8 cellular contexts compared by ENCODE assay signal in genomic region chr13:42883771-42884170, GRCh38.
DNase-seq lines count a peak whose midpoint lies in the region; ATAC-seq and TF ChIP-seq lines count a peak whose summit lies in the region.

No MANE protein-coding gene starts in this region.

- peak; percentile 79 for TF ChIP-seq RAD21 in neural cell (conservative IDR thresholded peaks at IDR 0.05)

- H3K9me3 ChIP-seq in mammary epithelial cell (replicated peaks; ENCODE audit: insufficient read depth, low read length) (no peaks in the 10 kb centered on the region), neural cell (ENCODE audit: low read length) (no peaks in the 10 kb centered on the region)

- dilution Hi-C loops in mammary epithelial cell (cut with HindIII; ENCODE audit: low sequenced_read_pairs) = no loop called here

- DNase-seq in GM04503 (ENCODE audit: low read depth) (peak; percentile 34), NCI-H2107 (lab: John Stamatoyannopoulos, UW) (peak; percentile 16), mammary epithelial cell (peak; percentile 25)
- no peak for DNase-seq in activated naive CD4-positive, alpha-beta T cell treated with anti-CD3 and anti-CD28 coated beads, Interleukin-2, amount 50 U/mL, for 72 hours (ENCODE audit: low spot score in 2 of 2)
- no peak for DNase-seq in stimulated activated CD4-positive, alpha-beta T cell treated with anti-CD3 and anti-CD28 coated beads, Interleukin-1b, Interleukin-23, amount 100 ng/mL, for 48 hours
- DNase-seq in activated CD4-positive, alpha-beta T cell treated with anti-CD3 and anti-CD28 coated beads, Interleukin-2, amount 10 ng/mL, durations not matched to agents 7 days and 5 days = no peak

- H3K4me1 ChIP-seq in mammary epithelial cell (ENCODE audit: insufficient read depth, low read length) = peaks cover 12% of the 10 kb centered on the region

- in situ Hi-C loops in mammary epithelial cell (cut with MboI; ENCODE audit: low sequenced_read_pairs in 2 of 2) = no loop called here

- no peaks in the 10 kb centered on the region for H3F3A ChIP-seq in neural cell (ENCODE audit: insufficient read depth, low read length, poor library complexity, severe bottlenecking)

- no peak overlapping the region for H3K4me3 Mint-ChIP-seq in activated CD4-positive, alpha-beta T cell treated with anti-CD3 and anti-CD28 coated beads, Interleukin-2, amount 10 ng/mL, durations not matched to agents 7 days and 5 days

- WGBS in mammary epithelial cell (ENCODE audit: low coverage, missing lambda C conversion rate) = 3% methylated on average over 4 of the region's 4 CpGs

- peak overlapping the region; percentile 29 for H2AFZ ChIP-seq in mammary epithelial cell (ENCODE audit: low read depth, low read length)
- no peak overlapping the region for H2AFZ ChIP-seq in neural cell (ENCODE audit: low read depth, low read length)

- H3K27ac Mint-ChIP-seq in activated naive CD4-positive, alpha-beta T cell treated with anti-CD3 and anti-CD28 coated beads, Interleukin-2, amount 50 U/mL, for 72 hours = no peak overlapping the region
- no peak overlapping the region for H3K27ac Mint-ChIP-seq in activated CD4-positive, alpha-beta T cell treated with anti-CD3 and anti-CD28 coated beads, Interleukin-2, amount 10 ng/mL, durations not matched to agents 7 days and 5 days

- H3K4me1 Mint-ChIP-seq in activated CD4-positive, alpha-beta T cell treated with anti-CD3 and anti-CD28 coated beads, Interleukin-2, amount 10 ng/mL, durations not matched to agents 7 days and 5 days = peaks cover 3% of the 10 kb centered on the region

- H3K9me2 ChIP-seq in neural cell (ENCODE audit: insufficient read depth, low read length) = no peaks in the 10 kb centered on the region

- H3K4me2 ChIP-seq in mammary epithelial cell (ENCODE audit: insufficient read depth, low read depth, low read length) = peak overlapping the region; percentile 6
- no peak overlapping the region for H3K4me2 ChIP-seq in neural cell (ENCODE audit: low read length)

- H3K4me3 ChIP-seq in mammary epithelial cell (replicated peaks in 1 of 3; ENCODE audit: insufficient read depth in 1 of 3, low read depth in 2 of 3, low read length in 3 of 3) = no peak overlapping the region
- no peak overlapping the region for H3K4me3 ChIP-seq in neural cell (ENCODE audit: low read length)

- H3K27me3 ChIP-seq in mammary epithelial cell (ENCODE audit: insufficient read depth, low read length) (no peaks in the 10 kb centered on the region), neural cell (ENCODE audit: insufficient read depth, low read depth, low read length) (no peaks in the 10 kb centered on the region)

- peaks cover 17% of the 10 kb centered on the region for H3K27me3 Mint-ChIP-seq in activated CD4-positive, alpha-beta T cell treated with anti-CD3 and anti-CD28 coated beads, Interleukin-2, amount 10 ng/mL, durations not matched to agents 7 days and 5 days

- no peaks in the 10 kb centered on the region for H4K20me1 ChIP-seq in mammary epithelial cell (ENCODE audit: insufficient read depth, low read length)
- no peaks in the 10 kb centered on the region for H4K20me1 ChIP-seq in neural cell (ENCODE audit: insufficient read depth)

- TF ChIP-seq CTCF in mammary epithelial cell (conservative IDR thresholded peaks at IDR 0.05 in 1 of 2, IDR thresholded peaks at IDR 0.05 in 1 of 2; ENCODE audit: extremely low read depth in 1 of 2, insufficient read depth in 1 of 2, low read depth in 1 of 2, low read length in 2 of 2) = peak; percentile 29 to 36
- peak; percentile 69 for TF ChIP-seq CTCF in neural cell (IDR thresholded peaks at IDR 0.05; ENCODE audit: poor library complexity, severe bottlenecking)

- ATAC-seq in activated naive CD4-positive, alpha-beta T cell treated with anti-CD3 and anti-CD28 coated beads, Interleukin-2, amount 50 U/mL, for 72 hours = no peak
- ATAC-seq in GM21825 (IDR thresholded peaks at IDR 0.05; ENCODE audit: unreplicated experiment) = no peak

- H3K79me2 ChIP-seq in mammary epithelial cell (ENCODE audit: insufficient read depth, low read length) = no peaks in the 10 kb centered on the region
- H3K79me2 ChIP-seq in neural cell (replicated peaks; ENCODE audit: insufficient read depth, low read length) = no peaks in the 10 kb centered on the region

- TF ChIP-seq EP300 in neural cell (conservative IDR thresholded peaks at IDR 0.05; ENCODE audit: poor library complexity, severe bottlenecking) = peak; percentile 24

- H3K9ac ChIP-seq in mammary epithelial cell (ENCODE audit: insufficient read depth, low read length) (no peak overlapping the region), neural cell (ENCODE audit: low read length) (no peak overlapping the region)

- intact Hi-C loops in mammary epithelial cell (cut with micrococcal nuclease) = loop anchor here (10.0 kb wide), 2 partner anchors 219 to 921 kb away; no protein-coding TSS in a partner anchor

- POLR2A ChIA-PET in activated CD4-positive, alpha-beta T cell treated with anti-CD3 and anti-CD28 coated beads, Interleukin-2, amount 10 ng/mL, durations not matched to agents 7 days and 5 days (lab: Charles Lee) = no interaction called here

- no TSS peak for BruUV-seq in mammary epithelial cell (replicated peaks; lab: Mats Ljungman, UMichigan)

- no peaks in the 10 kb centered on the region for H3K36me3 ChIP-seq in mammary epithelial cell (ENCODE audit: insufficient read depth, low read length)
- H3K36me3 ChIP-seq in neural cell (ENCODE audit: insufficient read depth, low read length) = no peaks in the 10 kb centered on the region

- CTCF ChIA-PET in mammary epithelial cell (lab: Charles Lee; ENCODE audit: low non-redundant PET) = interaction anchor here (0.6 kb wide), 1 partner anchor 339 kb away, joined by 4 read pairs; no protein-coding TSS in a partner anchor
- CTCF ChIA-PET in activated CD4-positive, alpha-beta T cell treated with anti-CD3 and anti-CD28 coated beads, Interleukin-2, amount 10 ng/mL, durations not matched to agents 7 days and 5 days (lab: Charles Lee) = interaction anchor here (3.1 kb wide), 1 partner anchor 15 kb away, joined by 8 read pairs; no protein-coding TSS in a partner anchor

- H3K36me3 Mint-ChIP-seq in activated naive CD4-positive, alpha-beta T cell treated with anti-CD3 and anti-CD28 coated beads, Interleukin-2, amount 50 U/mL, for 72 hours = peaks cover 0 to 13% of the 10 kb centered on the region in 2 donors
- H3K36me3 Mint-ChIP-seq in activated CD4-positive, alpha-beta T cell treated with anti-CD3 and anti-CD28 coated beads, Interleukin-2, amount 10 ng/mL, durations not matched to agents 7 days and 5 days (ENCODE audit: low read depth) = peaks cover 45% of the 10 kb centered on the region

- H3K9me3 Mint-ChIP-seq in activated naive CD4-positive, alpha-beta T cell treated with anti-CD3 and anti-CD28 coated beads, Interleukin-2, amount 50 U/mL, for 72 hours = no peaks in the 10 kb centered on the region
- no peaks in the 10 kb centered on the region for H3K9me3 Mint-ChIP-seq in activated CD4-positive, alpha-beta T cell treated with anti-CD3 and anti-CD28 coated beads, Interleukin-2, amount 10 ng/mL, durations not matched to agents 7 days and 5 days

- no peak overlapping the region for H3K27ac ChIP-seq in mammary epithelial cell (ENCODE audit: insufficient read depth, low read depth, low read length)
- H3K27ac ChIP-seq in neural cell (ENCODE audit: low read length) = no peak overlapping the region

TF ChIP-seq in neural cell, 6 proteins besides CTCF, POLR2A, EP300 and RAD21:
- TF ChIP-seq SMC3 (conservative IDR thresholded peaks at IDR 0.05; ENCODE audit: poor library complexity) = peak; percentile 78
- no peak for TF ChIP-seq EZH2 (IDR thresholded peaks at IDR 0.05; ENCODE audit: borderline replicate concordance, insufficient read depth, low read length, poor library complexity, severe bottlenecking)

Comparison
In these comparisons a context has a peak if more than half of its experiments do, and no peak if none do; other contexts are left out.
1. DNase-seq: peak in GM04503 (single experiment), NCI-H2107 (single experiment) and mammary epithelial cell (single experiment); none in activated naive CD4-positive, alpha-beta T cell treated with anti-CD3 and anti-CD28 coated beads, Interleukin-2, amount 50 U/mL, for 72 hours (0 of 2), stimulated activated CD4-positive, alpha-beta T cell treated with anti-CD3 and anti-CD28 coated beads, Interleukin-1b, Interleukin-23, amount 100 ng/mL, for 48 hours (single experiment) and activated CD4-positive, alpha-beta T cell treated with anti-CD3 and anti-CD28 coated beads, Interleukin-2, amount 10 ng/mL, durations not matched to agents 7 days and 5 days (single experiment).